ENCODE assay signal across 9 cellular contexts in the genomic region with DNA sequence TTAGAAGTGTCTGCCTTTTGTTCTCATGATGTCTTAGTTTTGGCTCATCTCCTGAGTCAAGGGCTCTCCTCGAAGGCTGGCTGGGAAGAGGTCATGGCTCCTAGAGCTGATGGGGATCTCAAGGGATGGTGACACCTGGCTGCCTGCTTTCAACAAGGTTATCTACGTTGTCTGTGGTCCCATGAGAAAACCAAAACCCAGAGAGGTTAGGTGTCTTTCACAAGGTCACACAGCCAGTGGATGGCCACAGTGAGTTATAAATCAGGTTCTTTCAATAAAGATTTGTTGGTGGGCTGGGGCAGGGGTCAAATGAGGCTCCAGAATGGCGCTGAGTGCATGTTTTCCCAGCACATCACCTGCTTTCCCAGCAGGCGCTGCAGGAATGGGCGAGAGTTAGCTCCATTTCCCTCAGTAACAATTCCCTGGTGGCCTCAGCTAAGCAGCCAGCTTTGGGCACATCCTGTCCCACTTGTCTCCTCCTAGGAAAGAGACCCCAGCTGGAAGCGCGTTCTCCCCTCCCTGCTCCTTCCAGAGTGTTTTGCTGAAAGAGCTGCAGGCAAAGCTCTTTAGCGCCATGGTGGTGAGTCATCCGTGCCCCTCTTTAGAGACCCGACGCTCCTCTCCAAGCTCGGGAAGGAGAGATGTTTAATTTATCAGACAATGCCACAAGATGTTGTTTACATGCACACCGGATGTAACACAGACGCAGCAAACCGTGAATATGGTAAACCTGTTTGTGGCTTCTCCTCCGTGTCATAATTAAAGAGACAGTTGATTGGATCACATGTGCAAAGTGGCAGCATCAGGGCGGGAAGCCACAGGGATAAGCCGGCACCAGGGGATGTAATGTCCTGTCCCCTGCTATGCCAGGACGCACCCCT.
DNase-seq lines count a peak whose midpoint lies in the region; ATAC-seq and TF ChIP-seq lines count a peak whose summit lies in the region.
"Had no signal": no experiment of that assay in that cellular context is flagged by ENCODE, and none has a peak within 500 bp of the region (broad histone marks: within the 10 kb centered on the region; RNA-seq: fewer than 3 reads in every experiment).

No MANE protein-coding gene starts in this region.

- H3K4me3 ChIP-seq in DND-41 (ENCODE audit: low read depth in 1 of 2, low read length in 2 of 2): peak overlapping the region in 1 of 2 experiments; percentile 39; a peak in 2 of 4 replicates
- no peak overlapping the region for H3K4me3 ChIP-seq in mucosa of descending colon
- no peak overlapping the region for H3K4me3 ChIP-seq in tibial nerve

- H3K4me3 Mint-ChIP-seq in activated CD4-positive, alpha-beta memory T cell treated with anti-CD3 and anti-CD28 coated beads for 36 hours: no peak overlapping the region

- H3K27ac ChIP-seq in DND-41 (ENCODE audit: low read length) (peak overlapping the region; percentile 23), tibial nerve (no peak overlapping the region)

- ATAC-seq in DND-41 (ENCODE audit: insufficient read depth, low read depth) (peak; percentile 87), mucosa of descending colon (peak; percentile 22), GM19463 (IDR thresholded peaks at IDR 0.05; ENCODE audit: unreplicated experiment) (no peak)

- H3K27me3 ChIP-seq in DND-41 (ENCODE audit: insufficient read depth, low read length, poor library complexity) (no peaks in the 10 kb centered on the region), tibial nerve (peaks cover 0 to 18% of the 10 kb centered on the region in 2 donors)

- CTCF ChIA-PET in activated CD4-positive, alpha-beta memory T cell treated with anti-CD3 and anti-CD28 coated beads for 36 hours (lab: Charles Lee): no interaction called here

- H3K9me3 Mint-ChIP-seq in activated CD4-positive, alpha-beta memory T cell treated with anti-CD3 and anti-CD28 coated beads for 36 hours: no peaks in the 10 kb centered on the region

- no peak for TF ChIP-seq POLR2A in tibial nerve (IDR thresholded peaks at IDR 0.05)

- no peak for TF ChIP-seq EP300 in tibial nerve (IDR thresholded peaks at IDR 0.05)

- POLR2A ChIA-PET in activated CD4-positive, alpha-beta memory T cell treated with anti-CD3 and anti-CD28 coated beads for 36 hours (lab: Charles Lee): no interaction called here

- WGBS in tibial nerve, 2 donors: 33 to 39% methylated on average over 16 to 19 of the region's 19 CpGs

- peak overlapping the region; percentile 10; the same call in 1 of the 2 replicates for H3K9ac ChIP-seq in DND-41 (ENCODE audit: low read depth, low read length)

- H3K4me1 Mint-ChIP-seq in activated CD4-positive, alpha-beta memory T cell treated with anti-CD3 and anti-CD28 coated beads for 36 hours (ENCODE audit: low read depth): peaks cover 4% of the 10 kb centered on the region

- DNase-seq in DND-41 (peak; percentile 62), NCI-H1694 (lab: John Stamatoyannopoulos, UW) (peak; percentile 79), mucosa of descending colon (peak in 1 of 3 donors; percentile 2), mesenteric fat pad (ENCODE audit: low spot score) (no peak), GM03348 (ENCODE audit: low spot score) (no peak), tibial nerve (ENCODE audit: low spot score in 2 of 2) (no peak)
- peak; percentile 10 for DNase-seq in activated CD4-positive, alpha-beta memory T cell treated with anti-CD3 and anti-CD28 coated beads for 36 hours
- DNase-seq: stimulated activated naive CD4-positive, alpha-beta T cell treated with Interleukin-2 at 50 U/mL for 16 hours had no signal

- H3K36me3 Mint-ChIP-seq in activated CD4-positive, alpha-beta memory T cell treated with anti-CD3 and anti-CD28 coated beads for 36 hours: no peaks in the 10 kb centered on the region

- no peaks in the 10 kb centered on the region for H4K20me1 ChIP-seq in DND-41 (ENCODE audit: insufficient read depth, low read length)

- H3K27ac Mint-ChIP-seq in activated CD4-positive, alpha-beta memory T cell treated with anti-CD3 and anti-CD28 coated beads for 36 hours: no peak overlapping the region

- no peaks in the 10 kb centered on the region for H3K79me2 ChIP-seq in DND-41 (ENCODE audit: insufficient read depth, low read length)

- no peaks in the 10 kb centered on the region for H3K36me3 ChIP-seq in DND-41 (ENCODE audit: insufficient read depth, low read length)
- no peaks in the 10 kb centered on the region for H3K36me3 ChIP-seq in mucosa of descending colon (ENCODE audit: low read depth)
- H3K36me3 ChIP-seq in tibial nerve: no peaks in the 10 kb centered on the region

- TF ChIP-seq CTCF in DND-41 (IDR thresholded peaks at IDR 0.05; ENCODE audit: borderline replicate concordance, extremely low read depth, low read length, poor library complexity, severe bottlenecking): peak; percentile 44
- no peak for TF ChIP-seq CTCF in mucosa of descending colon (IDR thresholded peaks at IDR 0.05)
- TF ChIP-seq CTCF in tibial nerve (IDR thresholded peaks at IDR 0.05): no peak

- H2AFZ ChIP-seq in DND-41 (ENCODE audit: low read depth, low read length): peak overlapping the region; percentile 45; the same call in 1 of the 2 replicates

- peak overlapping the region; percentile 53 for H3K4me2 ChIP-seq in DND-41 (ENCODE audit: insufficient read depth, low read length)

- H3K9me3 ChIP-seq in DND-41 (ENCODE audit: insufficient read depth, low read length, severe bottlenecking): no peaks in the 10 kb centered on the region
- no peaks in the 10 kb centered on the region for H3K9me3 ChIP-seq in mucosa of descending colon
- H3K9me3 ChIP-seq in tibial nerve: no peaks in the 10 kb centered on the region

- H3K4me1 ChIP-seq in DND-41 (ENCODE audit: insufficient read depth, low read length) (peaks cover 18% of the 10 kb centered on the region), mucosa of descending colon (ENCODE audit: low read depth) (no peaks in the 10 kb centered on the region), tibial nerve (peaks cover 0 to 10% (median 0%) of the 10 kb centered on the region in 4 donors)

- peaks cover 7% of the 10 kb centered on the region for H3K27me3 Mint-ChIP-seq in activated CD4-positive, alpha-beta memory T cell treated with anti-CD3 and anti-CD28 coated beads for 36 hours

- intact Hi-C loops in activated CD4-positive, alpha-beta memory T cell treated with anti-CD3 and anti-CD28 coated beads for 36 hours (cut with micrococcal nuclease): no loop called here
- intact Hi-C loops in mucosa of descending colon (cut with DNase I, micrococcal nuclease): no loop called here

Comparison
In these comparisons a context has a peak if more than half of its experiments do, and no peak if none do; other contexts are left out.
1. DNase-seq: peak in DND-41 (single experiment), NCI-H1694 (single experiment) and activated CD4-positive, alpha-beta memory T cell treated with anti-CD3 and anti-CD28 coated beads for 36 hours (single experiment); none in mesenteric fat pad (single experiment), GM03348 (single experiment) and tibial nerve (0 of 2).